ENCODE assay signal across 16 cellular contexts in genomic region chr2:172252154-172252553, GRCh38.
A peak's percentile ranks its signal among the peaks of the same experiment; 100 is the strongest.
DNase-seq lines count a peak whose midpoint lies in the region; ATAC-seq, FAIRE-seq and TF ChIP-seq lines count a peak whose summit lies in the region.
"Had no signal": no experiment of that assay in that cellular context is flagged by ENCODE, and none has a peak within 500 bp of the region (broad histone marks: within the 10 kb centered on the region; RNA-seq: fewer than 3 reads in every experiment).

No MANE protein-coding gene starts in this region.

- TF ChIP-seq CTCF in K562 (IDR thresholded peaks at IDR 0.05 in 2 of 3, conservative IDR thresholded peaks at IDR 0.05 in 1 of 3; ENCODE audit: insufficient read depth in 2 of 3, low read depth in 1 of 3, low read length in 3 of 3), result no peak
- TF ChIP-seq CTCF in MM.1S (IDR thresholded peaks at IDR 0.05; ENCODE audit: low read length), result no peak

- no peaks in the 10 kb centered on the region for H3K9me1 ChIP-seq in K562 (ENCODE audit: control insufficient read depth, insufficient read depth, low read length)

- H2AFZ ChIP-seq in K562 (ENCODE audit: low read depth, low read length) (peak overlapping the region; percentile 68), MM.1S (ENCODE audit: low read length) (no peak overlapping the region)

- H3K9me2 ChIP-seq in MM.1S (replicated peaks; ENCODE audit: insufficient read depth, low read length), result no peaks in the 10 kb centered on the region

- TF ChIP-seq RAD21 in K562 (CRISPR knock-in tag; conservative IDR thresholded peaks at IDR 0.05 in 1 of 2, IDR thresholded peaks at IDR 0.05 in 1 of 2), result no peak

- H3K4me1 ChIP-seq in K562 (replicated peaks in 1 of 2; ENCODE audit: control insufficient read depth in 2 of 2, insufficient read depth in 2 of 2, low read length in 2 of 2) (peaks cover 0 to 3% of the 10 kb centered on the region in 2 experiments; a peak in 1 of 5 replicates), skeletal muscle satellite cell (ENCODE audit: control insufficient read depth, insufficient read depth, low read length) (peaks cover 66% of the 10 kb centered on the region), MM.1S (ENCODE audit: low read length) (no peaks in the 10 kb centered on the region)

- no peaks in the 10 kb centered on the region for H3K36me3 ChIP-seq in K562 (ENCODE audit: control insufficient read depth, insufficient read depth, low read length)
- H3K36me3 ChIP-seq in skeletal muscle satellite cell (ENCODE audit: insufficient read depth, low read length), result no peaks in the 10 kb centered on the region
- no peaks in the 10 kb centered on the region for H3K36me3 ChIP-seq in MM.1S (replicated peaks; ENCODE audit: insufficient read depth, low read length)

- TF ChIP-seq POLR2A in K562 (conservative IDR thresholded peaks at IDR 0.05) (no peak), GM18505 (IDR thresholded peaks at IDR 0.05; ENCODE audit: borderline replicate concordance, extremely low read depth, insufficient read depth, insufficient read length) (no peak)

- BruUV-seq in K562 (replicated peaks; lab: Mats Ljungman, UMichigan), result no TSS peak

- in situ Hi-C loops in KBM-7 (cut with MboI; ENCODE audit: low pct_unique_long_range_greater_than_20kb, low sequenced_read_pairs), result no loop called here
- in situ Hi-C loops in K562 (cut with MboI), result no loop called here

- ATAC-seq in K562, result peak; percentile 74
- ATAC-seq in GM18505 (IDR thresholded peaks at IDR 0.05; ENCODE audit: unreplicated experiment), result no peak
- ATAC-seq: stimulated activated memory B cell treated with anti-CD40 and anti-IgM and Interleukin-4, amounts not matched to agents 10 μg/mL and 1 μg/mL and 100 μg/mL, for 72 hours had no signal

- H3K79me2 ChIP-seq in K562 (ENCODE audit: control insufficient read depth, insufficient read depth, low read length) (no peaks in the 10 kb centered on the region), MM.1S (ENCODE audit: low read length) (no peaks in the 10 kb centered on the region)

- no peaks in the 10 kb centered on the region for H3F3A ChIP-seq in MM.1S (ENCODE audit: insufficient read depth, low read length)

- WGBS in K562 (ENCODE audit: insufficient coverage, low coverage, missing lambda C conversion rate), result 11% methylated on average over 9 of the region's 12 CpGs

- H3K4me2 ChIP-seq in K562 (ENCODE audit: insufficient read depth, low read length), result no peak overlapping the region; the same call in 1 of the 2 replicates
- H3K4me2 ChIP-seq in skeletal muscle satellite cell (ENCODE audit: low read length), result no peak overlapping the region
- no peak overlapping the region for H3K4me2 ChIP-seq in MM.1S (ENCODE audit: low read depth, low read length)

- CTCF ChIA-PET in K562 (lab: Yijun Ruan, JAX; ENCODE audit: low intra/inter-chr PET ratio), result no interaction called here

- FAIRE-seq in K562 (lab: Jason Lieb, UNC), result no peak
- FAIRE-seq: bronchial epithelial cell had no signal

- no peaks in the 10 kb centered on the region for H3K9me3 ChIP-seq in K562 (replicated peaks; ENCODE audit: control insufficient read depth, insufficient read depth, low read depth, low read length)
- no peaks in the 10 kb centered on the region for H3K9me3 ChIP-seq in skeletal muscle satellite cell (replicated peaks; ENCODE audit: low read length)
- no peaks in the 10 kb centered on the region for H3K9me3 ChIP-seq in MM.1S (replicated peaks; ENCODE audit: insufficient read depth, low read length)

- H4K20me1 ChIP-seq in K562 (replicated peaks; ENCODE audit: control insufficient read depth, insufficient read depth, low read length) (no peaks in the 10 kb centered on the region), MM.1S (ENCODE audit: insufficient read depth, low read length) (no peaks in the 10 kb centered on the region)

- no peak for TF ChIP-seq EP300 in K562 (IDR thresholded peaks at IDR 0.05; ENCODE audit: low read length)

- H3K9ac ChIP-seq in K562 (ENCODE audit: insufficient read depth in 1 of 2, low read depth in 2 of 2, low read length in 2 of 2), result no peak overlapping the region
- peak overlapping the region; percentile 32 for H3K9ac ChIP-seq in skeletal muscle satellite cell (ENCODE audit: low read depth, low read length)
- no peak overlapping the region for H3K9ac ChIP-seq in MM.1S (ENCODE audit: low read length)

- H3K27ac ChIP-seq in K562 (ENCODE audit: extremely low read depth, low read depth, low read length) (no peak overlapping the region), MM.1S (ENCODE audit: low read length) (no peak overlapping the region)

- peaks cover 9 to 22% of the 10 kb centered on the region in 2 experiments; a peak in 4 of 5 replicates for H3K27me3 ChIP-seq in K562 (ENCODE audit: control insufficient read depth in 2 of 2, insufficient read depth in 2 of 2, low read length in 2 of 2)
- H3K27me3 ChIP-seq in skeletal muscle satellite cell (ENCODE audit: control insufficient read depth, insufficient read depth, low read length), result no peaks in the 10 kb centered on the region
- no peaks in the 10 kb centered on the region for H3K27me3 ChIP-seq in MM.1S (replicated peaks; ENCODE audit: insufficient read depth, low read length)

- DNase-seq in KBM-7 (peak; percentile 75), K562 (ENCODE audit: extremely low read depth in 1 of 4, low spot score in 3 of 4) (peak in 1 of 4 experiments; percentile 23), hepatic stellate cell (ENCODE audit: low spot score) (peak; percentile 40), OCI-M1 (lab: John Stamatoyannopoulos, UW) (no peak), MM.1S (no peak), EL (no peak)
- DNase-seq: activated CD4-positive, alpha-beta T cell treated with anti-CD3 and anti-CD28 coated beads, Interleukin-2, amount 50 U/mL, for 48 hours; immature natural killer cell; KG1; NK-92 treated with Interleukin-12 subunit alpha and Interleukin-12 subunit beta, amount 100 ng/mL, for 24 hours; stimulated activated CD4-positive, alpha-beta T cell treated with anti-CD3 and anti-CD28 coated beads, Interleukin-2, amount 100 ng/mL, for 24 hours; T-cell had no signal

- no peak overlapping the region for H3K4me3 ChIP-seq in K562
- H3K4me3 ChIP-seq in skeletal muscle satellite cell (ENCODE audit: low read length), result no peak overlapping the region
- H3K4me3 ChIP-seq in MM.1S (ENCODE audit: low read length), result no peak overlapping the region

- intact Hi-C loops in K562 (cut with micrococcal nuclease), result no loop called here

- POLR2A ChIA-PET in K562 (lab: Yijun Ruan, JAX), result no interaction called here

Comparison
In these comparisons a context has a peak if more than half of its experiments do, and no peak if none do; other contexts are left out.
1. DNase-seq: peak in KBM-7 (single experiment) and hepatic stellate cell (single experiment); none in OCI-M1 (single experiment), MM.1S (single experiment) and EL (single experiment).